ENCODE assay signal across 26 cellular contexts in genomic region chr12:67365131-67365530, GRCh38.
DNase-seq lines count a peak whose midpoint lies in the region; ATAC-seq, FAIRE-seq and TF ChIP-seq lines count a peak whose summit lies in the region.
"Had no signal": no experiment of that assay in that cellular context is flagged by ENCODE, and none has a peak within 500 bp of the region (broad histone marks: within the 10 kb centered on the region; RNA-seq: fewer than 3 reads in every experiment).

No MANE protein-coding gene starts in this region.

- no peak overlapping the region for H2AFZ ChIP-seq in astrocyte (ENCODE audit: low read depth, low read length)
- H2AFZ ChIP-seq in hepatocyte, result no peak overlapping the region
- H2AFZ ChIP-seq: GM23248 had no signal

- DNase-seq in astrocyte (ENCODE audit: low read depth), result no peak
- no peak for DNase-seq in kidney
- no peak for DNase-seq in DMS153 (lab: John Stamatoyannopoulos, UW)
- no peak for DNase-seq in activated T-cell treated with anti-CD3 and anti-CD28 coated beads, Interleukin-2, amount 50 U/mL, for 72 hours
- DNase-seq in hepatocyte (ENCODE audit: low spot score), result no peak
- DNase-seq: 8988T; ACHN; AML-193; BE2C; CD4-positive, alpha-beta T cell; CD8-positive, alpha-beta memory T cell; DMS 273 treated with DMSO at 0.1 percent for 48 hours; DMS53; DMS79 treated with DMSO at 0.1 percent for 48 hours; GF-D8; GM23248; H9 had no signal

- H3K9ac ChIP-seq in astrocyte (ENCODE audit: low read length) (no peak overlapping the region), kidney (ENCODE audit: low read length in 2 of 2) (no peak overlapping the region)
- H3K9ac ChIP-seq: BLaER1 treated with 17β-estradiol and CSF1 and Interleukin-3, amounts not matched to agents 10 nM and 100 nM; GM23248 had no signal

- H3K9me3 Mint-ChIP-seq in astrocyte (ENCODE audit: unreplicated experiment), result peaks cover 2% of the 10 kb centered on the region
- peaks cover 4% of the 10 kb centered on the region for H3K9me3 Mint-ChIP-seq in nephron
- peaks cover 0 to 3% of the 10 kb centered on the region in 2 donors for H3K9me3 Mint-ChIP-seq in activated T-cell treated with anti-CD3 and anti-CD28 coated beads, Interleukin-2, amount 50 U/mL, for 72 hours
- H3K9me3 Mint-ChIP-seq: CD4-positive, alpha-beta T cell; CD8-positive, alpha-beta memory T cell had no signal

- H3K4me3 ChIP-seq in astrocyte (ENCODE audit: insufficient read depth, low read depth, low read length), result no peak overlapping the region
- no peak overlapping the region for H3K4me3 ChIP-seq in kidney (ENCODE audit: low read length in 2 of 2)
- no peak overlapping the region for H3K4me3 ChIP-seq in hepatocyte
- H3K4me3 ChIP-seq: A549; BLaER1 treated with 17β-estradiol and CSF1 and Interleukin-3, amounts not matched to agents 10 nM and 100 nM; GM23248 had no signal

- H3K9me2 ChIP-seq in hepatocyte (replicated peaks; ENCODE audit: insufficient read depth), result no peaks in the 10 kb centered on the region

- H3K79me2 ChIP-seq in astrocyte (ENCODE audit: insufficient read depth, low read length) (no peaks in the 10 kb centered on the region), hepatocyte (no peaks in the 10 kb centered on the region)

- H3K9me3 ChIP-seq in astrocyte (ENCODE audit: insufficient read depth, low read depth, low read length), result no peaks in the 10 kb centered on the region
- no peaks in the 10 kb centered on the region for H3K9me3 ChIP-seq in kidney (ENCODE audit: control insufficient read depth in 1 of 2, low read length in 2 of 2)
- H3K9me3 ChIP-seq in hepatocyte (ENCODE audit: low read depth), result no peaks in the 10 kb centered on the region
- H3K9me3 ChIP-seq: BE2C had no signal

- H3K4me1 ChIP-seq in astrocyte (ENCODE audit: insufficient read depth, low read length) (peaks cover 13% of the 10 kb centered on the region), kidney (ENCODE audit: control insufficient read depth in 1 of 2, insufficient read depth in 1 of 2, low read depth in 1 of 2, low read length in 2 of 2) (no peaks in the 10 kb centered on the region), hepatocyte (ENCODE audit: insufficient read depth) (no peaks in the 10 kb centered on the region)
- H3K4me1 ChIP-seq: A549, BE2C had no signal

- H3K27me3 ChIP-seq in astrocyte (ENCODE audit: insufficient read depth, low read length), result no peaks in the 10 kb centered on the region
- no peaks in the 10 kb centered on the region for H3K27me3 ChIP-seq in hepatocyte
- H3K27me3 ChIP-seq: BE2C; BLaER1 treated with 17β-estradiol and CSF1 and Interleukin-3, amounts not matched to agents 10 nM and 100 nM had no signal

- H3K36me3 Mint-ChIP-seq in astrocyte (ENCODE audit: low read depth, unreplicated experiment) (peaks cover 5% of the 10 kb centered on the region), nephron (ENCODE audit: low read depth) (no peaks in the 10 kb centered on the region)
- peaks cover 0 to 3% of the 10 kb centered on the region in 2 donors for H3K36me3 Mint-ChIP-seq in activated T-cell treated with anti-CD3 and anti-CD28 coated beads, Interleukin-2, amount 50 U/mL, for 72 hours (ENCODE audit: insufficient read depth in 2 of 2)
- H3K36me3 Mint-ChIP-seq: CD14-positive monocyte had no signal

- intact Hi-C loops in kidney (cut with DNase I), result loop anchor here (10.0 kb wide), 1 partner anchor 580 kb away; no protein-coding TSS in a partner anchor

- peaks cover 34% of the 10 kb centered on the region for H3K4me1 Mint-ChIP-seq in astrocyte (ENCODE audit: low read depth, unreplicated experiment)
- peaks cover 27% of the 10 kb centered on the region for H3K4me1 Mint-ChIP-seq in nephron
- no peaks in the 10 kb centered on the region for H3K4me1 Mint-ChIP-seq in activated T-cell treated with anti-CD3 and anti-CD28 coated beads, Interleukin-2, amount 50 U/mL, for 72 hours (ENCODE audit: low read depth)
- H3K4me1 Mint-ChIP-seq: CD14-positive monocyte; CD8-positive, alpha-beta memory T cell had no signal

- H3K27ac Mint-ChIP-seq in astrocyte (ENCODE audit: unreplicated experiment), result peak overlapping the region; percentile 34
- peak overlapping the region in 2 of 3 experiments; percentile 22 to 62 for H3K27ac Mint-ChIP-seq in nephron
- H3K27ac Mint-ChIP-seq in activated T-cell treated with anti-CD3 and anti-CD28 coated beads, Interleukin-2, amount 50 U/mL, for 72 hours, result no peak overlapping the region
- H3K27ac Mint-ChIP-seq: CD14-positive monocyte; CD4-positive, alpha-beta T cell; H9 had no signal

- ATAC-seq in activated T-cell treated with anti-CD3 and anti-CD28 coated beads, Interleukin-2, amount 50 U/mL, for 72 hours (replicated peaks in 1 of 2), result no peak
- ATAC-seq: A549, HCT116 had no signal

- TF ChIP-seq CTCF in astrocyte (IDR thresholded peaks at IDR 0.05; ENCODE audit: insufficient read depth, low read depth, low read length) (no peak), kidney (IDR thresholded peaks at IDR 0.05; ENCODE audit: borderline replicate concordance, extremely low read depth, insufficient read depth) (no peak), nephron (IDR thresholded peaks at IDR 0.05; ENCODE audit: unreplicated experiment in 3 of 3) (no peak), hepatocyte (IDR thresholded peaks at IDR 0.05; ENCODE audit: poor library complexity) (no peak)

- H3K36me3 ChIP-seq in astrocyte (ENCODE audit: insufficient read depth, low read length) (no peaks in the 10 kb centered on the region), kidney (ENCODE audit: control insufficient read depth in 1 of 2, insufficient read depth in 2 of 2, low read length in 2 of 2) (no peaks in the 10 kb centered on the region), hepatocyte (replicated peaks; ENCODE audit: insufficient read depth, low read depth) (no peaks in the 10 kb centered on the region)
- H3K36me3 ChIP-seq: BE2C; BLaER1 treated with 17β-estradiol and CSF1 and Interleukin-3, amounts not matched to agents 10 nM and 100 nM had no signal

- no peak overlapping the region for H3K4me3 Mint-ChIP-seq in astrocyte (ENCODE audit: unreplicated experiment)
- H3K4me3 Mint-ChIP-seq in nephron, result no peak overlapping the region
- no peak overlapping the region for H3K4me3 Mint-ChIP-seq in activated T-cell treated with anti-CD3 and anti-CD28 coated beads, Interleukin-2, amount 50 U/mL, for 72 hours
- H3K4me3 Mint-ChIP-seq: CD14-positive monocyte; CD4-positive, alpha-beta T cell; CD8-positive, alpha-beta memory T cell; H9 had no signal

- H4K20me1 ChIP-seq in astrocyte (ENCODE audit: insufficient read depth, low read length) (no peaks in the 10 kb centered on the region), hepatocyte (ENCODE audit: insufficient read depth, poor library complexity, severe bottlenecking) (no peaks in the 10 kb centered on the region)
- H4K20me1 ChIP-seq: BLaER1 treated with 17β-estradiol and CSF1 and Interleukin-3, amounts not matched to agents 10 nM and 100 nM had no signal

- FAIRE-seq in astrocyte (lab: Jason Lieb, UNC) (no peak), kidney (lab: Jason Lieb, UNC) (peak; percentile 15)
- FAIRE-seq: A549, D721Med, GM12891, GM18507, GM19239 had no signal

- no peak overlapping the region for H3K27ac ChIP-seq in astrocyte (ENCODE audit: low read depth, low read length)
- no peak overlapping the region for H3K27ac ChIP-seq in kidney (ENCODE audit: low read depth in 2 of 2, low read length in 2 of 2)
- no peak overlapping the region for H3K27ac ChIP-seq in hepatocyte
- H3K27ac ChIP-seq: A549; BLaER1 treated with 17β-estradiol and CSF1 and Interleukin-3, amounts not matched to agents 10 nM and 100 nM; GM23248 had no signal

- H3K4me2 ChIP-seq in astrocyte (ENCODE audit: low read length) (no peak overlapping the region), hepatocyte (no peak overlapping the region)
- H3K4me2 ChIP-seq: A549 had no signal

- H3K27me3 Mint-ChIP-seq in astrocyte (ENCODE audit: low read depth, unreplicated experiment), result no peaks in the 10 kb centered on the region
- H3K27me3 Mint-ChIP-seq in nephron (ENCODE audit: low read depth), result peaks cover 3% of the 10 kb centered on the region
- H3K27me3 Mint-ChIP-seq in activated T-cell treated with anti-CD3 and anti-CD28 coated beads, Interleukin-2, amount 50 U/mL, for 72 hours (ENCODE audit: low read depth), result no peaks in the 10 kb centered on the region
- H3K27me3 Mint-ChIP-seq: CD4-positive, alpha-beta T cell had no signal
